Comparison of ENCODE assay signal across 22 cellular contexts in the genomic region with DNA sequence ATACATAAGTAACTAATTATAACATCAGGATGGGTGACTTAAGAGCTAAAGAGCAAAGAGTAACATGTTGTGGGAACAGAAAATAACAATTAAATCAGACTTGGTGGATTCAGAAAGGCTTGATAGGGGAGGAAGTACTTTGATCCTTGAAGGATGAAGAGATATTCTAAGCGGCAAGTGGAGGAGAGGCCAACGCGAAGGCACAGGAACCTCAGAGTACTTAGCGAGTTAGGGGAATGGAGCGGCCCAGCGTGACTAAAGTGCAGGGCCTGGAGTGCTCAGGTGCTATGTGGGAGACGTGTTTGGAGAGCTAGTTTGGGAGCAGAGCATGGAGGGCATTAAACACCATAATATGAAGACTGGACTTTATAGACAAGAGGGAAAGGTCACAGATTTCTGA.
"Had no signal": no experiment of that assay in that cellular context is flagged by ENCODE, and none has a peak within 500 bp of the region (broad histone marks: within the 10 kb centered on the region; RNA-seq: fewer than 3 reads in every experiment).

No MANE protein-coding gene starts in this region.

- H3K9me3 Mint-ChIP-seq: effector memory CD8-positive, alpha-beta T cell; immature natural killer cell; memory B cell; natural killer cell; neural crest cell; stimulated activated naive CD8-positive, alpha-beta T cell treated with anti-CD3 and anti-CD28 coated beads, Interleukin-15, amount 100 ng/mL, for 72 hours; type B pancreatic cell had no signal

- DNase-seq: cortex of kidney; effector memory CD8-positive, alpha-beta T cell; hypothalamus; immature natural killer cell; islet precursor cell; natural killer cell; stimulated activated CD4-positive, alpha-beta T cell treated with anti-CD3 and anti-CD28 coated beads, Interleukin-12 subunit alpha, Interleukin-12 subunit beta, amount 100 ng/mL, for 4 hours; stimulated activated CD4-positive, alpha-beta T cell treated with anti-CD3 and anti-CD28 coated beads, Interleukin-1b, Interleukin-23, amount 100 ng/mL, for 48 hours; stimulated activated CD4-positive, alpha-beta T cell treated with anti-CD3 and anti-CD28 coated beads, Interleukin-4, amount 100 ng/mL, for 1 hour; stimulated activated CD8-positive, alpha-beta memory T cell treated with anti-CD3 and anti-CD28 coated beads, Interleukin-4, amount 100 ng/mL, for 48 hours; stimulated activated naive CD4-positive, alpha-beta T cell; stimulated activated naive CD8-positive, alpha-beta T cell treated with anti-CD3 and anti-CD28 coated beads, Interleukin-15, amount 100 ng/mL, for 72 hours had no signal

- H3K27ac Mint-ChIP-seq: effector memory CD8-positive, alpha-beta T cell; immature natural killer cell; memory B cell; natural killer cell; progenitor cell of endocrine pancreas; stimulated activated naive CD8-positive, alpha-beta T cell treated with anti-CD3 and anti-CD28 coated beads, Interleukin-15, amount 100 ng/mL, for 72 hours; type B pancreatic cell had no signal

- H3K36me3 Mint-ChIP-seq: immature natural killer cell, memory B cell, natural killer cell, type B pancreatic cell had no signal

- H3K4me1 Mint-ChIP-seq: immature natural killer cell; memory B cell; natural killer cell; neural crest cell; stimulated activated naive CD8-positive, alpha-beta T cell treated with anti-CD3 and anti-CD28 coated beads, Interleukin-15, amount 100 ng/mL, for 72 hours had no signal

- H3K4me3 ChIP-seq: lung, right atrium auricular region, smooth muscle cell, suprapubic skin had no signal

- H3K4me1 ChIP-seq: parathyroid adenoma, right atrium auricular region, suprapubic skin had no signal

- H3K27me3 Mint-ChIP-seq: progenitor cell of endocrine pancreas; stimulated activated naive CD8-positive, alpha-beta T cell treated with anti-CD3 and anti-CD28 coated beads, Interleukin-15, amount 100 ng/mL, for 72 hours; type B pancreatic cell had no signal

- H3K27ac ChIP-seq: neutrophil, parathyroid adenoma, right atrium auricular region, suprapubic skin had no signal

- H3K4me3 Mint-ChIP-seq: effector memory CD8-positive, alpha-beta T cell; immature natural killer cell; memory B cell; natural killer cell; neural crest cell; stimulated activated naive CD8-positive, alpha-beta T cell treated with anti-CD3 and anti-CD28 coated beads, Interleukin-15, amount 100 ng/mL, for 72 hours; type B pancreatic cell had no signal

- H3K9ac ChIP-seq: parathyroid adenoma had no signal

- H3K27me3 ChIP-seq: neutrophil, right atrium auricular region, suprapubic skin had no signal

- H3K36me3 ChIP-seq: neutrophil, right atrium auricular region, suprapubic skin had no signal

- H3K9me3 ChIP-seq: neutrophil, right atrium auricular region, suprapubic skin had no signal

- H3K4me2 ChIP-seq: smooth muscle cell had no signal
